19 cellular contexts compared by ENCODE assay signal in the genomic region with DNA sequence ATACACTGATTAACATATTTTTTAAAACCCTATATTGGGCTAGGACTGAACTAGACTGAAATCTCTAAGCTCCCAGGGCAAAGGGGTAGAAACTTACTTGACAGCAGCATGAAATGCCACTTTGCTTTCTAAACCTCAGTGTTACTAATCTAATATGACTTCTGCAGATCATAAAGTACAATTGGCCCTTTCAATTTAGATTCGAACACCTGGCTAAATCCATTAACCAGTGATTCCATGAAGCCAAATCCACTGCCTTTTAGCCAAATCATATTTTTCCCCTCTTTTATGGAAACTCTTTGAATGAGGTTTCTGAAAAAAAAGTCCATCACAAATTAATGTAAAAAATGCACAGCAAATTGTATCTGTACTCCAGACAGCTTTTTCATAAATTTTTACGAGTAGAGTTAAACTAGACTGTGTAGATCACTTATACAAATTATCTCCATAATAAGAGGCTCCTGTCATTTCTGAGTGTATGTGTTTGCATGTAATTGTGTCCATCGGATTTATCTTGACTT. TPM values are rescaled to one million over a fixed set of nuclear protein-coding genes. Genes with fewer than 3 reads are reported as not detected.
DNase-seq lines count a peak whose midpoint lies in the region; TF ChIP-seq lines count a peak whose summit lies in the region.
"Had no signal": no experiment of that assay in that cellular context is flagged by ENCODE, and none has a peak within 500 bp of the region (broad histone marks: within the 10 kb centered on the region; RNA-seq: fewer than 3 reads in every experiment).

No MANE protein-coding gene starts in this region.

- H3K9me3 ChIP-seq in cardiac muscle cell (ENCODE audit: low read depth) (no peaks in the 10 kb centered on the region), left ventricle myocardium inferior (replicated peaks) (no peaks in the 10 kb centered on the region)
- H3K9me3 ChIP-seq: BLaER1, HAP-1 had no signal

- H3K4me3 ChIP-seq in cardiac muscle cell (no peak overlapping the region), left ventricle myocardium inferior (no peak overlapping the region)
- H3K4me3 ChIP-seq: BLaER1, HAP-1 had no signal

- CTCF ChIA-PET in GM10248 (lab: Yijun Ruan, JAX) = no interaction called here

- DNase-seq in cardiac muscle cell (ENCODE audit: low read depth in 1 of 2, low spot score in 1 of 2) (no peak), left ventricle myocardium inferior (no peak), NCI-H1105 treated with DMSO at 0.1 percent for 48 hours (lab: John Stamatoyannopoulos, UW) (peak; percentile 38), SK-N-DZ (ENCODE audit: low spot score) (peak; percentile 43), osteocyte (ENCODE audit: extremely low spot score, unreplicated experiment) (no peak), GM10248 (ENCODE audit: extremely low spot score) (no peak), NCI-H2081 (lab: John Stamatoyannopoulos, UW) (no peak), KG1 (lab: John Stamatoyannopoulos, UW) (no peak)
- DNase-seq: 8988T; CD4-positive, alpha-beta memory T cell; DMS153; DMS79; GDM1 had no signal

- H3K27me3 Mint-ChIP-seq in osteocyte (ENCODE audit: unreplicated experiment) = no peaks in the 10 kb centered on the region
- H3K27me3 Mint-ChIP-seq: CD4-positive, alpha-beta memory T cell had no signal

- no peak for TF ChIP-seq CTCF in cardiac muscle cell (IDR thresholded peaks at IDR 0.05; ENCODE audit: low read depth, low read length)
- no peak for TF ChIP-seq CTCF in left ventricle myocardium inferior (IDR thresholded peaks at IDR 0.05; ENCODE audit: borderline replicate concordance)
- TF ChIP-seq CTCF in osteocyte (IDR thresholded peaks at IDR 0.05) = no peak
- TF ChIP-seq CTCF in GM10248 (IDR thresholded peaks at IDR 0.05; ENCODE audit: control extremely low read depth, extremely low read depth, low read depth, missing control alignments) = no peak

- H3K36me3 Mint-ChIP-seq in osteocyte (ENCODE audit: unreplicated experiment) = peaks cover 62% of the 10 kb centered on the region
- H3K36me3 Mint-ChIP-seq: CD14-positive monocyte; CD4-positive, alpha-beta memory T cell had no signal

- intact Hi-C loops in left ventricle myocardium inferior (cut with micrococcal nuclease) = no loop called here

- H3K4me1 ChIP-seq in cardiac muscle cell (ENCODE audit: low read depth) = peaks cover 67% of the 10 kb centered on the region
- peaks cover 6% of the 10 kb centered on the region for H3K4me1 ChIP-seq in left ventricle myocardium inferior
- H3K4me1 ChIP-seq: BLaER1 had no signal

- POLR2A ChIA-PET in GM10248 (lab: Yijun Ruan, JAX) = no interaction called here

- no peaks in the 10 kb centered on the region for H3K27me3 ChIP-seq in cardiac muscle cell
- no peaks in the 10 kb centered on the region for H3K27me3 ChIP-seq in left ventricle myocardium inferior (ENCODE audit: low read depth)
- H3K27me3 ChIP-seq: BLaER1 had no signal

- H3K36me3 ChIP-seq in cardiac muscle cell (no peaks in the 10 kb centered on the region), left ventricle myocardium inferior (no peaks in the 10 kb centered on the region)
- H3K36me3 ChIP-seq: BLaER1, HAP-1 had no signal

- H3K27ac ChIP-seq in cardiac muscle cell (peak overlapping the region; percentile 7), left ventricle myocardium inferior (replicated peaks) (no peak overlapping the region)
- H3K27ac ChIP-seq: BLaER1, HL-60 had no signal

- peaks cover 75% of the 10 kb centered on the region for H3K4me1 Mint-ChIP-seq in osteocyte (ENCODE audit: unreplicated experiment)
- H3K4me1 Mint-ChIP-seq: CD14-positive monocyte; CD4-positive, alpha-beta memory T cell had no signal

- H3K27ac Mint-ChIP-seq in osteocyte (ENCODE audit: unreplicated experiment) = peak overlapping the region; percentile 10
- H3K27ac Mint-ChIP-seq: CD14-positive monocyte; CD4-positive, alpha-beta memory T cell had no signal

- peak overlapping the region; percentile 18 for H3K4me3 Mint-ChIP-seq in osteocyte (ENCODE audit: unreplicated experiment)
- H3K4me3 Mint-ChIP-seq: CD14-positive monocyte; CD4-positive, alpha-beta memory T cell had no signal

- H3K9me3 Mint-ChIP-seq in osteocyte (ENCODE audit: unreplicated experiment) = no peaks in the 10 kb centered on the region
- H3K9me3 Mint-ChIP-seq: CD14-positive monocyte had no signal

RNA-seq across cellular contexts. Expression of a gene that starts 25.7 kb away (rescaled TPM):
- total RNA-seq in cardiac muscle cell = 52.6 and 59.0 TPM in 2 replicates
- 35.8 and 39.5 TPM in 2 replicates for polyA plus RNA-seq in cardiac muscle cell
- total RNA-seq in left ventricle myocardium inferior = 12.5 TPM
- polyA plus RNA-seq in SK-N-DZ (2014; cell fraction: cytosol; rRNA removed) = 11.3 and 11.9 TPM in 2 replicates
- 13.9 and 15.8 TPM in 2 replicates for polyA plus RNA-seq in SK-N-DZ (2014; cell fraction: nucleus; rRNA removed)
- 418 and 424 TPM in 2 replicates for total RNA-seq in osteocyte
- total RNA-seq: CD4-positive, alpha-beta memory T cell; HT1080 had no signal
- polyA plus RNA-seq: AG04450; CD14-positive monocyte; CD4-positive, alpha-beta memory T cell had no signal

Comparison
In these comparisons a context has a peak if more than half of its experiments do, and no peak if none do; other contexts are left out.
1. DNase-seq: peak in NCI-H1105 treated with DMSO at 0.1 percent for 48 hours (single experiment) and SK-N-DZ (single experiment); none in cardiac muscle cell (0 of 2), left ventricle myocardium inferior (single experiment), osteocyte (single experiment), GM10248 (single experiment), NCI-H2081 (0 of 2) and KG1 (single experiment).